In the genomic region with DNA sequence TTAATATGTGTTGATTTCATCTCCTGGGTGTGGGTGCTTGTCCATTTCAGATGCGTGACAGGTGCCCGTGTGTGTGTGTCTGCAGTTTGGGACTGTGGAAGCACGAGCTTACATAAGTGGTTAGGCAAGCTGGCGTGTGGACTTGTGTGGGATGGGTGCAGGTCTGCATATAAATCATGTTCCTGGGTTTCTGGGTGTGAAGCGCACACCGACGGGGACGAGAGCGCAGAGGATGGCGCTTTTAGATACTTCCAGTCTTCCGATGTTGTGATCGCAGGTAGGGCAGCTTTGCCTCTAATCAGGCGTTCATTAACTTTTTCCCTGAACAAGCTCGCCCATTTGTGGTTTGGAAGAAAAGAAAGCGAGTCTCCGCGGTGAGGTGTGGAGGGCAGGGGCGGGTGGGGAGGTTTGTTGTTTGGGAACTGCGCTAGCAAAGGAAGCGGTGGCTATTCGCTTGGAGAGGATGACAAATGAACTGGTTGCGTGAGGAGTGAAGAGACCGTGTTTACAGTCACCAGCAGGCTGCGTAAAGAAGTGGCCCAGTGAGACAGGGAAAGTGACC, we compare ENCODE assay signal across 8 cellular contexts. TPM values are rescaled to one million over a fixed set of nuclear protein-coding genes. Genes with fewer than 3 reads are reported as not detected.
DNase-seq lines count a peak whose midpoint lies in the region; ATAC-seq and TF ChIP-seq lines count a peak whose summit lies in the region.

No MANE protein-coding gene starts in this region.

- TF ChIP-seq CTCF in type B pancreatic cell (conservative IDR thresholded peaks at IDR 0.05) (peak; percentile 23), OCI-LY7 (conservative IDR thresholded peaks at IDR 0.05; ENCODE audit: low read length) (no peak)

- intact Hi-C loops in OCI-LY7 (cut with micrococcal nuclease; ENCODE audit: unreplicated experiment): no loop called here

- no peak for DNase-seq in activated naive CD4-positive, alpha-beta T cell treated with Interleukin-2 at 50 U/mL for 16 hours
- DNase-seq in left kidney (ENCODE audit: low read depth, low spot score): peak; percentile 45
- DNase-seq in type B pancreatic cell (ENCODE audit: extremely low spot score, unreplicated experiment): no peak
- no peak for DNase-seq in NCI-H146 (lab: John Stamatoyannopoulos, UW)
- DNase-seq in OCI-LY7 (ENCODE audit: low spot score): no peak

- CTCF ChIA-PET in OCI-LY7 (lab: Charles Lee; ENCODE audit: unreplicated experiment): no interaction called here

- no peaks in the 10 kb centered on the region for H3K79me2 ChIP-seq in OCI-LY7 (ENCODE audit: insufficient read depth, low read depth, low read length)

- H3K9me3 Mint-ChIP-seq in activated naive CD4-positive, alpha-beta T cell treated with anti-CD3 and anti-CD28 coated beads, Interleukin-2, amount 50 U/mL, for 24 hours: peaks cover 6% of the 10 kb centered on the region
- no peaks in the 10 kb centered on the region for H3K9me3 Mint-ChIP-seq in activated naive CD8-positive, alpha-beta T cell (ENCODE audit: low read depth)
- peaks cover 7% of the 10 kb centered on the region for H3K9me3 Mint-ChIP-seq in type B pancreatic cell

- no peaks in the 10 kb centered on the region for H3K9me3 ChIP-seq in OCI-LY7 (ENCODE audit: low read length)

- H3K4me2 ChIP-seq in OCI-LY7 (ENCODE audit: low read length): no peak overlapping the region

- no peak for ATAC-seq in HG03378 (IDR thresholded peaks at IDR 0.05; ENCODE audit: unreplicated experiment)

- H3K4me1 ChIP-seq in OCI-LY7 (ENCODE audit: insufficient read depth, low read length, poor library complexity, severe bottlenecking): no peaks in the 10 kb centered on the region

- peaks cover 1% of the 10 kb centered on the region for H3K36me3 Mint-ChIP-seq in activated naive CD4-positive, alpha-beta T cell treated with anti-CD3 and anti-CD28 coated beads, Interleukin-2, amount 50 U/mL, for 24 hours
- H3K36me3 Mint-ChIP-seq in activated naive CD8-positive, alpha-beta T cell: no peaks in the 10 kb centered on the region
- H3K36me3 Mint-ChIP-seq in type B pancreatic cell: peaks cover 3% of the 10 kb centered on the region

- H3K4me1 Mint-ChIP-seq in activated naive CD4-positive, alpha-beta T cell treated with anti-CD3 and anti-CD28 coated beads, Interleukin-2, amount 50 U/mL, for 24 hours: peaks cover 11% of the 10 kb centered on the region
- peaks cover 14% of the 10 kb centered on the region for H3K4me1 Mint-ChIP-seq in activated naive CD8-positive, alpha-beta T cell (ENCODE audit: low read depth)
- H3K4me1 Mint-ChIP-seq in type B pancreatic cell (ENCODE audit: unreplicated experiment): peaks cover 16% of the 10 kb centered on the region

- no peaks in the 10 kb centered on the region for H4K20me1 ChIP-seq in OCI-LY7 (ENCODE audit: insufficient read depth, low read length)

- no peaks in the 10 kb centered on the region for H3K9me2 ChIP-seq in OCI-LY7 (ENCODE audit: insufficient read depth, low read length)

- peak overlapping the region; percentile 51 for H3K4me3 Mint-ChIP-seq in activated naive CD4-positive, alpha-beta T cell treated with anti-CD3 and anti-CD28 coated beads, Interleukin-2, amount 50 U/mL, for 24 hours
- peak overlapping the region; percentile 60 for H3K4me3 Mint-ChIP-seq in activated naive CD8-positive, alpha-beta T cell
- peak overlapping the region; percentile 89 for H3K4me3 Mint-ChIP-seq in type B pancreatic cell

- H3K27me3 Mint-ChIP-seq in activated naive CD4-positive, alpha-beta T cell treated with anti-CD3 and anti-CD28 coated beads, Interleukin-2, amount 50 U/mL, for 24 hours: peaks cover 49% of the 10 kb centered on the region
- peaks cover 43% of the 10 kb centered on the region for H3K27me3 Mint-ChIP-seq in activated naive CD8-positive, alpha-beta T cell
- H3K27me3 Mint-ChIP-seq in type B pancreatic cell: peaks cover 57% of the 10 kb centered on the region

- H3K36me3 ChIP-seq in OCI-LY7 (ENCODE audit: insufficient read depth, low read length): no peaks in the 10 kb centered on the region

- H3K27ac Mint-ChIP-seq in activated naive CD4-positive, alpha-beta T cell treated with anti-CD3 and anti-CD28 coated beads, Interleukin-2, amount 50 U/mL, for 24 hours: no peak overlapping the region
- no peak overlapping the region for H3K27ac Mint-ChIP-seq in activated naive CD8-positive, alpha-beta T cell
- peak overlapping the region; percentile 81 for H3K27ac Mint-ChIP-seq in type B pancreatic cell

- H3K27ac ChIP-seq in OCI-LY7 (ENCODE audit: low read depth, low read length, poor library complexity, severe bottlenecking): no peak overlapping the region

- H2AFZ ChIP-seq in OCI-LY7 (ENCODE audit: low read length): no peak overlapping the region

- POLR2A ChIA-PET in OCI-LY7 (lab: Charles Lee): interaction anchor here (0.7 kb wide), 1 partner anchor 32 kb away, joined by 3 read pairs; no protein-coding TSS in a partner anchor

- no peak overlapping the region for H3K4me3 ChIP-seq in OCI-LY7 (ENCODE audit: low read depth, low read length, poor library complexity, severe bottlenecking)

- no TSS peak for BruUV-seq in OCI-LY7 (replicated peaks; lab: Mats Ljungman, UMichigan)

RNA-seq across cellular contexts. Expression of a gene that starts 0.9 kb away (rescaled TPM):
- total RNA-seq in type B pancreatic cell (ENCODE audit: low replicate concordance) (1.5 and 1.6 TPM in 2 replicates), OCI-LY7 (2022) (not detected in 2 replicates)
- not detected in 2 replicates for total RNA-seq in OCI-LY7 (2014; rRNA removed; shearing (Covaris generic))
